In the genomic region with DNA sequence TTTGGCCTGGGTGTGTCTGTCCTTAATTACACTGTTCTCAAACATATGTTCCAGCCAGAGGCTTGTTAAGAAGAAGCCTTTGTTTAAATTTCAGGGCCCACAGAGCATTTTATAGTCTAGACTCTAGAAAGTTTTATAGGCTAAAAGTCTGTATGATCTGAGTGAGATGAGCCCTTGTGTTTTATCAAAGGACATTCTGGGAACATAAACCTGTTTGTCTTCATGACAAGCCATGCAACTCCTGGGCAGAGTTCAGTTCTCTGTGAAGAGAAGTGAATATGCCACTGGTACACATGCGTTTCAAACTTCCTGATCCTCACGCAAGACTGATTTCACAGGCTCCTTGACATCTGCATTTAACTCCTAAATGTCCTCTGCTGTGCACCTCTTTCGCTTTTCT, we compare ENCODE assay signal across 2 cellular contexts.
TF ChIP-seq lines count a peak whose summit lies in the region.

No MANE protein-coding gene starts in this region.

TF ChIP-seq in liver, 16 proteins besides CTCF, POLR2A, EP300 and RAD21:
- no peak for TF ChIP-seq JUND (IDR thresholded peaks at IDR 0.05)
- no peak for TF ChIP-seq EGR1 (IDR thresholded peaks at IDR 0.05; ENCODE audit: low read depth in 2 of 2)
- TF ChIP-seq HNF4G (IDR thresholded peaks at IDR 0.05), result no peak
- TF ChIP-seq ATF3 (IDR thresholded peaks at IDR 0.05), result no peak
- TF ChIP-seq SP1 (IDR thresholded peaks at IDR 0.05), result peak; percentile 34
- no peak for TF ChIP-seq MAX (IDR thresholded peaks at IDR 0.05)
- peak; percentile 40 to 62 for TF ChIP-seq HNF4A (conservative IDR thresholded peaks at IDR 0.05)
- peak in 1 of 2 donors; percentile 22 for TF ChIP-seq RXRA (IDR thresholded peaks at IDR 0.05)

TF ChIP-seq in HepG2, 621 proteins besides CTCF, POLR2A, EP300 and RAD21:
- TF ChIP-seq ZFY (CRISPR knock-in tag; IDR thresholded peaks at IDR 0.05), result no peak
- no peak for TF ChIP-seq TAF15 (IDR thresholded peaks at IDR 0.05; ENCODE audit: low read depth, low read length, poor library complexity, severe bottlenecking)
- no peak for TF ChIP-seq ZBTB34 (CRISPR knock-in tag; IDR thresholded peaks at IDR 0.05)
- TF ChIP-seq ZNF136 (CRISPR knock-in tag; IDR thresholded peaks at IDR 0.05; ENCODE audit: low read depth), result no peak
- TF ChIP-seq ZNF644 (CRISPR knock-in tag; IDR thresholded peaks at IDR 0.05; ENCODE audit: low read depth), result no peak
- TF ChIP-seq, protein P1, sequence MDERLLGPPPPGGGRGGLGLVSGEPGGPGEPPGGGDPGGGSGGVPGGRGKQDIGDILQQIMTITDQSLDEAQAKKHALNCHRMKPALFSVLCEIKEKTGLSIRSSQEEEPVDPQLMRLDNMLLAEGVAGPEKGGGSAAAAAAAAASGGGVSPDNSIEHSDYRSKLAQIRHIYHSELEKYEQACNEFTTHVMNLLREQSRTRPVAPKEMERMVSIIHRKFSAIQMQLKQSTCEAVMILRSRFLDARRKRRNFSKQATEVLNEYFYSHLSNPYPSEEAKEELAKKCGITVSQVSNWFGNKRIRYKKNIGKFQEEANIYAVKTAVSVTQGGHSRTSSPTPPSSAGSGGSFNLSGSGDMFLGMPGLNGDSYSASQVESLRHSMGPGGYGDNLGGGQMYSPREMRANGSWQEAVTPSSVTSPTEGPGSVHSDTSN (CRISPR knock-in tag; IDR thresholded peaks at IDR 0.05), result no peak
- no peak for TF ChIP-seq ZNF747 (CRISPR knock-in tag; IDR thresholded peaks at IDR 0.05; ENCODE audit: borderline replicate concordance)
- no peak for TF ChIP-seq ZNF414 (CRISPR knock-in tag; IDR thresholded peaks at IDR 0.05)
- no peak for TF ChIP-seq CCAR2 (optimal IDR thresholded peaks at IDR 0.05; ENCODE audit: low read depth, low read length)
- no peak for TF ChIP-seq MBD4 (IDR thresholded peaks at IDR 0.05; ENCODE audit: borderline replicate concordance, low read length)
- TF ChIP-seq FOSL2 (CRISPR knock-in tag; IDR thresholded peaks at IDR 0.05), result no peak
- TF ChIP-seq HOXD1 (CRISPR knock-in tag; IDR thresholded peaks at IDR 0.05), result no peak
- no peak for TF ChIP-seq GTF3A (CRISPR knock-in tag; conservative IDR thresholded peaks at IDR 0.05)
- no peak for TF ChIP-seq NFE2L1 (CRISPR knock-in tag; IDR thresholded peaks at IDR 0.05; ENCODE audit: borderline replicate concordance)
- TF ChIP-seq RXRA (CRISPR knock-in tag; IDR thresholded peaks at IDR 0.05), result no peak
- TF ChIP-seq ARID5B (CRISPR knock-in tag; IDR thresholded peaks at IDR 0.05), result no peak
